ENCODE assay signal across 9 cellular contexts in genomic region chr1:45205000-45205909, GRCh38. TPM values are rescaled to one million over a fixed set of nuclear protein-coding genes. Genes with fewer than 3 reads are reported as not detected.
A peak's percentile ranks its signal among the peaks of the same experiment; 100 is the strongest.
DNase-seq lines count a peak whose midpoint lies in the region; ATAC-seq and TF ChIP-seq lines count a peak whose summit lies in the region.
"Had no signal": no experiment of that assay in that cellular context is flagged by ENCODE, and none has a peak within 500 bp of the region (broad histone marks: within the 10 kb centered on the region; RNA-seq: fewer than 3 reads in every experiment).

No MANE protein-coding gene starts in this region.

- H3K4me3 ChIP-seq in esophagus squamous epithelium (peak overlapping the region; percentile 21 to 93 (median 85)), muscle layer of colon (ENCODE audit: low read depth in 1 of 2, low read length in 2 of 2) (peak overlapping the region in 1 of 2 donors; percentile 67), upper lobe of right lung (peak overlapping the region; percentile 83)

- peak; percentile 27 for ATAC-seq in activated CD8-positive, alpha-beta T cell treated with anti-CD3 and anti-CD28 coated beads, Interleukin-2, amount 10 ng/mL, durations not matched to agents 7 days and 5 days
- peak; percentile 37 for ATAC-seq in upper lobe of right lung

- H3K27ac Mint-ChIP-seq in activated CD8-positive, alpha-beta T cell treated with anti-CD3 and anti-CD28 coated beads, Interleukin-2, amount 10 ng/mL, durations not matched to agents 7 days and 5 days = peak overlapping the region; percentile 71

- H3K27me3 ChIP-seq in esophagus squamous epithelium = peaks cover 0 to 9% (median 0%) of the 10 kb centered on the region in 4 donors
- H3K27me3 ChIP-seq in muscle layer of colon (ENCODE audit: control insufficient read depth in 1 of 2, insufficient read depth in 2 of 2, low read length in 2 of 2) = peaks cover 0 to 2% of the 10 kb centered on the region in 2 donors
- H3K27me3 ChIP-seq in upper lobe of right lung = no peaks in the 10 kb centered on the region

- peaks cover 13% of the 10 kb centered on the region for H3K4me1 Mint-ChIP-seq in activated CD8-positive, alpha-beta T cell treated with anti-CD3 and anti-CD28 coated beads, Interleukin-2, amount 10 ng/mL, durations not matched to agents 7 days and 5 days (ENCODE audit: low read depth)

- TF ChIP-seq POLR2A in esophagus squamous epithelium (IDR thresholded peaks at IDR 0.05) = no peak

- TF ChIP-seq CTCF in esophagus squamous epithelium (IDR thresholded peaks at IDR 0.05) (no peak), upper lobe of right lung (IDR thresholded peaks at IDR 0.05) (no peak)

- no peaks in the 10 kb centered on the region for H3K36me3 ChIP-seq in esophagus squamous epithelium
- H3K36me3 ChIP-seq in muscle layer of colon (ENCODE audit: insufficient read depth, low read length) = no peaks in the 10 kb centered on the region
- H3K36me3 ChIP-seq in upper lobe of right lung = no peaks in the 10 kb centered on the region
- H3K36me3 ChIP-seq: neutrophil had no signal

- H3K27ac ChIP-seq in esophagus squamous epithelium (peak overlapping the region; percentile 57 to 93 (median 76)), muscle layer of colon (ENCODE audit: low read depth, low read length) (peak overlapping the region; percentile 42), upper lobe of right lung (peak overlapping the region; percentile 0)
- H3K27ac ChIP-seq: neutrophil had no signal

- CTCF ChIA-PET in activated CD8-positive, alpha-beta T cell treated with anti-CD3 and anti-CD28 coated beads, Interleukin-2, amount 10 ng/mL, durations not matched to agents 7 days and 5 days (lab: Charles Lee) = interaction anchor here (0.8 to 0.9 kb wide), 2 partner anchors 187 to 191 kb away, joined by 3 to 4 read pairs; no protein-coding TSS in a partner anchor

- peak; percentile 19 for DNase-seq in activated naive CD4-positive, alpha-beta T cell treated with Interleukin-2 at 50 U/mL for 16 hours
- DNase-seq in activated naive CD4-positive, alpha-beta T cell (lab: John Stamatoyannopoulos, UW) = no peak
- DNase-seq in NCI-H1092 treated with DMSO at 0.1 percent for 48 hours (lab: John Stamatoyannopoulos, UW) = peak; percentile 71
- no peak for DNase-seq in activated CD8-positive, alpha-beta T cell treated with anti-CD3 and anti-CD28 coated beads, Interleukin-2, amount 10 ng/mL, durations not matched to agents 7 days and 5 days
- DNase-seq in esophagus squamous epithelium (lab: John Stamatoyannopoulos, UW) = no peak
- peak; percentile 76 for DNase-seq in upper lobe of right lung
- DNase-seq in SKM-1 (lab: John Stamatoyannopoulos, UW; ENCODE audit: unreplicated experiment) = no peak

- H3K36me3 Mint-ChIP-seq in activated CD8-positive, alpha-beta T cell treated with anti-CD3 and anti-CD28 coated beads, Interleukin-2, amount 10 ng/mL, durations not matched to agents 7 days and 5 days (ENCODE audit: low read depth) = no peaks in the 10 kb centered on the region

- intact Hi-C loops in esophagus squamous epithelium (cut with DNase I) (no loop called here), upper lobe of right lung (cut with DNase I) (no loop called here)

- 7% methylated on average over 19 to 21 of the region's 43 CpGs for WGBS in esophagus squamous epithelium, 2 donors

- H3K27me3 Mint-ChIP-seq in activated CD8-positive, alpha-beta T cell treated with anti-CD3 and anti-CD28 coated beads, Interleukin-2, amount 10 ng/mL, durations not matched to agents 7 days and 5 days (ENCODE audit: low read depth) = peaks cover 49% of the 10 kb centered on the region

- peaks cover 0 to 24% (median 10%) of the 10 kb centered on the region in 3 donors for H3K4me1 ChIP-seq in esophagus squamous epithelium
- H3K4me1 ChIP-seq in muscle layer of colon (ENCODE audit: insufficient read depth, low read length) = peaks cover 17% of the 10 kb centered on the region
- H3K4me1 ChIP-seq in upper lobe of right lung = peaks cover 7% of the 10 kb centered on the region

- H3K9me3 ChIP-seq in esophagus squamous epithelium (no peaks in the 10 kb centered on the region), muscle layer of colon (ENCODE audit: low read length) (no peaks in the 10 kb centered on the region), upper lobe of right lung (no peaks in the 10 kb centered on the region)
- H3K9me3 ChIP-seq: neutrophil had no signal

- no peaks in the 10 kb centered on the region for H3K9me3 Mint-ChIP-seq in activated CD8-positive, alpha-beta T cell treated with anti-CD3 and anti-CD28 coated beads, Interleukin-2, amount 10 ng/mL, durations not matched to agents 7 days and 5 days (ENCODE audit: insufficient read depth)

- POLR2A ChIA-PET in activated CD8-positive, alpha-beta T cell treated with anti-CD3 and anti-CD28 coated beads, Interleukin-2, amount 10 ng/mL, durations not matched to agents 7 days and 5 days (lab: Charles Lee) = interaction anchor here (0.6 kb wide), 1 partner anchor 422 kb away, joined by 3 read pairs; no protein-coding TSS in a partner anchor

- peak overlapping the region; percentile 27 for H3K9ac ChIP-seq in muscle layer of colon (ENCODE audit: low read length)

- peak overlapping the region; percentile 82 for H3K4me3 Mint-ChIP-seq in activated CD8-positive, alpha-beta T cell treated with anti-CD3 and anti-CD28 coated beads, Interleukin-2, amount 10 ng/mL, durations not matched to agents 7 days and 5 days

RNA-seq across cellular contexts. Expression of gene ZSWIM5, which starts 1.1 kb away (rescaled TPM):
- total RNA-seq in activated CD8-positive, alpha-beta T cell treated with anti-CD3 and anti-CD28 coated beads, Interleukin-2, amount 10 ng/mL, durations not matched to agents 7 days and 5 days = under 1 TPM; 0.50 TPM
- total RNA-seq in esophagus squamous epithelium = 1 to 10 TPM in 2 of 4 donors, under 1 TPM in 2; 0.66 to 2.7 (median 1.6) TPM
- total RNA-seq in upper lobe of right lung = 4.1 TPM

Comparison
In these comparisons a context has a peak if more than half of its experiments do, and no peak if none do; other contexts are left out.
1. DNase-seq: peak in activated naive CD4-positive, alpha-beta T cell treated with Interleukin-2 at 50 U/mL for 16 hours (single experiment), NCI-H1092 treated with DMSO at 0.1 percent for 48 hours (single experiment) and upper lobe of right lung (single experiment); none in activated naive CD4-positive, alpha-beta T cell (0 of 4), activated CD8-positive, alpha-beta T cell treated with anti-CD3 and anti-CD28 coated beads, Interleukin-2, amount 10 ng/mL, durations not matched to agents 7 days and 5 days (single experiment), esophagus squamous epithelium (single experiment) and SKM-1 (single experiment).
2. H3K27ac ChIP-seq: peak in every context shown above with its lines; median percentile 76 in esophagus squamous epithelium; 42 in muscle layer of colon; 0 in upper lobe of right lung.